14 cellular contexts compared by ENCODE assay signal in the genomic region with DNA sequence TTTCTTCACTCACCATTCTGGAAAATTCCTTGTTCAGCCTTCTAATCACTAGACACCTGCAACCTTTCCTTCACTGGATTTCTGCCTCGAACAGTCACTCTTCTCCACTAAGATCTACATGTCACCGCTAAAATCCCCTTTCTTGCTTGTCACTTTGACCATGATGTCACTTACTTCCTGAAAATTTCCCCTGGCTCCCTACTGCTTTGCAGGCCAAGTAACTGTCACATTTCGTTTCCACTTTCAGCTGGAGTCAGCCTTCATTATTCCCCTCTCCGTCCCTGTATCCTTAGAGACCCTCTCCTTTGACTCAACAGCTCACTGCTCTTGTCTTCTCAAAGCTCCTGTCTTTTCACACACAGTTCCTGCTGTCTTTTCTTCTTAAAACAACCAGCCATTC. TPM values are rescaled to one million over a fixed set of nuclear protein-coding genes. Genes with fewer than 3 reads are reported as not detected.
A peak's percentile ranks its signal among the peaks of the same experiment; 100 is the strongest.
DNase-seq lines count a peak whose midpoint lies in the region; ATAC-seq and TF ChIP-seq lines count a peak whose summit lies in the region.
"Had no signal": no experiment of that assay in that cellular context is flagged by ENCODE, and none has a peak within 500 bp of the region (broad histone marks: within the 10 kb centered on the region; RNA-seq: fewer than 3 reads in every experiment).

No MANE protein-coding gene starts in this region.

- H3K4me1 Mint-ChIP-seq in activated B cell treated with CpG ODN at 0.5 μM for 24 hours, result peaks cover 21% of the 10 kb centered on the region
- H3K4me1 Mint-ChIP-seq: CD14-positive monocyte; central memory CD8-positive, alpha-beta T cell had no signal

- H3K27me3 Mint-ChIP-seq in activated B cell treated with CpG ODN at 0.5 μM for 24 hours, result no peaks in the 10 kb centered on the region
- H3K27me3 Mint-ChIP-seq: central memory CD8-positive, alpha-beta T cell had no signal

- H3K27ac ChIP-seq in aorta (ENCODE audit: low read depth in 1 of 2, low read length in 2 of 2), result no peak overlapping the region

- no peaks in the 10 kb centered on the region for H3K9me3 Mint-ChIP-seq in activated B cell treated with CpG ODN at 0.5 μM for 24 hours
- H3K9me3 Mint-ChIP-seq: activated T-helper 1 cell treated with anti-CD3 and anti-CD28 coated beads, Interleukin-12 subunit alpha, Interleukin-12 subunit beta, Interleukin-2, Interleukin-4 antibody, amounts not matched to agents 30 ng/mL and 10 ng/mL and 1 ng/mL, durations not matched to agents 14 hours and 24 hours and 36 hours had no signal

- no peaks in the 10 kb centered on the region for H3K36me3 ChIP-seq in aorta (ENCODE audit: control insufficient read depth in 1 of 2, insufficient read depth in 2 of 2, low read length in 1 of 2)

- H3K4me3 Mint-ChIP-seq in activated B cell treated with CpG ODN at 0.5 μM for 24 hours, result peak overlapping the region; percentile 64
- H3K4me3 Mint-ChIP-seq: activated T-helper 1 cell treated with anti-CD3 and anti-CD28 coated beads, Interleukin-12 subunit alpha, Interleukin-12 subunit beta, Interleukin-2, Interleukin-4 antibody, amounts not matched to agents 30 ng/mL and 10 ng/mL and 1 ng/mL, durations not matched to agents 14 hours and 24 hours and 36 hours; CD14-positive monocyte; central memory CD8-positive, alpha-beta T cell had no signal

- intact Hi-C loops in activated B cell treated with CpG ODN at 0.5 μM for 24 hours (cut with micrococcal nuclease) (loop anchor here (1.0 to 2.0 kb wide), 3 partner anchors 15 to 78 kb away; no protein-coding TSS in a partner anchor), aorta (cut with DNase I) (no loop called here)

- peak overlapping the region; percentile 83 for H3K27ac Mint-ChIP-seq in activated B cell treated with CpG ODN at 0.5 μM for 24 hours
- H3K27ac Mint-ChIP-seq: activated T-helper 1 cell treated with anti-CD3 and anti-CD28 coated beads, Interleukin-12 subunit alpha, Interleukin-12 subunit beta, Interleukin-2, Interleukin-4 antibody, amounts not matched to agents 30 ng/mL and 10 ng/mL and 1 ng/mL, durations not matched to agents 14 hours and 24 hours and 36 hours; CD14-positive monocyte had no signal

- H3K4me1 ChIP-seq in aorta (ENCODE audit: control insufficient read depth in 1 of 2, insufficient read depth in 2 of 2, low read length in 2 of 2), result no peaks in the 10 kb centered on the region

- no peak overlapping the region for H3K4me3 ChIP-seq in aorta (ENCODE audit: low read length in 2 of 2)

- CTCF ChIA-PET in activated B cell treated with CpG ODN at 0.5 μM for 24 hours (lab: Charles Lee), result no interaction called here

- H3K9me3 ChIP-seq in aorta (ENCODE audit: control insufficient read depth, low read length), result peaks cover under 1% of the 10 kb centered on the region

- 40 to 50% methylated on average over 4 of the region's 4 CpGs for WGBS in aorta, 2 donors

- no peaks in the 10 kb centered on the region for H3K27me3 ChIP-seq in aorta (ENCODE audit: control insufficient read depth in 1 of 2, insufficient read depth in 2 of 2, low read length in 1 of 2)

- no peak for TF ChIP-seq CTCF in activated B cell treated with CpG ODN at 0.5 μM for 24 hours (IDR thresholded peaks at IDR 0.05)

- DNase-seq in activated B cell treated with CpG ODN at 0.5 μM for 24 hours, result no peak
- no peak for DNase-seq in aorta
- no peak for DNase-seq in inferior parietal cortex (ENCODE audit: extremely low spot score)
- no peak for DNase-seq in GM19238 (ENCODE audit: insufficient read length, low spot score)
- no peak for DNase-seq in stimulated activated naive CD4-positive, alpha-beta T cell treated with Interleukin-2 at 50 U/mL for 16 hours (lab: John Stamatoyannopoulos, UW)
- DNase-seq: NCI-H1930, occipital lobe had no signal

- ATAC-seq in GM18520 (IDR thresholded peaks at IDR 0.05; ENCODE audit: unreplicated experiment) (peak; percentile 92), GM21528 (IDR thresholded peaks at IDR 0.05; ENCODE audit: low FRiP score, unreplicated experiment) (peak; percentile 63), HG03095 (IDR thresholded peaks at IDR 0.05; ENCODE audit: unreplicated experiment) (peak; percentile 88), activated B cell treated with CpG ODN at 0.5 μM for 24 hours (ENCODE audit: low read depth) (peak; percentile 91), aorta (ENCODE audit: low FRiP score) (no peak)

- POLR2A ChIA-PET in activated B cell treated with CpG ODN at 0.5 μM for 24 hours (lab: Charles Lee), result no interaction called here

- no peaks in the 10 kb centered on the region for H3K36me3 Mint-ChIP-seq in activated B cell treated with CpG ODN at 0.5 μM for 24 hours (ENCODE audit: low read depth)
- H3K36me3 Mint-ChIP-seq: CD14-positive monocyte had no signal

RNA-seq across cellular contexts. Expression of a gene that starts 15.9 kb away (rescaled TPM):
- total RNA-seq in activated B cell treated with CpG ODN at 0.5 μM for 24 hours, result 6.8 and 7.4 TPM in 2 replicates
- total RNA-seq in aorta, result 10 to 100 TPM in 1 of 2 donors, 1 to 10 TPM in 1; 7.0 to 11.7 TPM
- under 1 TPM in 1 of 2 donors, not detected in 1; 0.08 TPM for polyA plus RNA-seq in aorta
- total RNA-seq: activated T-helper 1 cell treated with anti-CD3 and anti-CD28 coated beads, Interleukin-12 subunit alpha, Interleukin-12 subunit beta, Interleukin-2, Interleukin-4 antibody, amounts not matched to agents 30 ng/mL and 10 ng/mL and 1 ng/mL, durations not matched to agents 14 hours and 24 hours and 36 hours; HT1080 had no signal
- polyA plus RNA-seq: CD14-positive monocyte had no signal
